Comparison of ENCODE assay signal across 27 cellular contexts in genomic region chr1:208291923-208292711, GRCh38. TPM values are rescaled to one million over a fixed set of nuclear protein-coding genes. Genes with fewer than 3 reads are reported as not detected.
DNase-seq lines count a peak whose midpoint lies in the region; ATAC-seq, FAIRE-seq and TF ChIP-seq lines count a peak whose summit lies in the region.
"Had no signal": no experiment of that assay in that cellular context is flagged by ENCODE, and none has a peak within 500 bp of the region (broad histone marks: within the 10 kb centered on the region; RNA-seq: fewer than 3 reads in every experiment).

No MANE protein-coding gene starts in this region.

- TF ChIP-seq EP300 in HepG2 (IDR thresholded peaks at IDR 0.05; ENCODE audit: low read depth in 2 of 2, low read length in 2 of 2) (no peak), HepG2 (CRISPR knock-in tag; IDR thresholded peaks at IDR 0.05; ENCODE audit: borderline replicate concordance) (no peak), tibial nerve (IDR thresholded peaks at IDR 0.05) (no peak)

- H3K4me3 Mint-ChIP-seq in activated T-helper 17 cell treated with anti-CD3 and anti-CD28 coated beads, Interleukin-2, amount 50 U/mL, for 72 hours = no peak overlapping the region
- H3K4me3 Mint-ChIP-seq: memory B cell; stimulated activated effector memory CD8-positive, alpha-beta T cell treated with anti-CD3 and anti-CD28 coated beads, Interleukin-12 subunit alpha, Interleukin-12 subunit beta, amount 100 ng/mL, for 72 hours had no signal

- H3K9me3 Mint-ChIP-seq in activated T-helper 17 cell treated with anti-CD3 and anti-CD28 coated beads, Interleukin-2, amount 50 U/mL, for 72 hours = no peaks in the 10 kb centered on the region
- H3K9me3 Mint-ChIP-seq: activated naive CD4-positive, alpha-beta T cell treated with anti-CD3 and anti-CD28 coated beads, Interleukin-2, amount 50 U/mL, for 72 hours; activated T-helper 2 cell treated with anti-CD3 and anti-CD28 coated beads, Interferon-gamma antibody, Interleukin-2, Interleukin-4, amounts not matched to agents 10 μg/mL and 5 μg/mL and 100 μg/mL, durations not matched to agents 14 hours and 24 hours and 36 hours; memory B cell; stimulated activated effector memory CD8-positive, alpha-beta T cell treated with anti-CD3 and anti-CD28 coated beads, Interleukin-12 subunit alpha, Interleukin-12 subunit beta, amount 100 ng/mL, for 72 hours had no signal

- H3K9me3 ChIP-seq in HepG2 (ENCODE audit: low read length) (no peaks in the 10 kb centered on the region), colonic mucosa (no peaks in the 10 kb centered on the region), tibial nerve (no peaks in the 10 kb centered on the region)
- H3K9me3 ChIP-seq: BLaER1, Caco-2, Peyer's patch, suprapubic skin had no signal

- H2AFZ ChIP-seq in HepG2 (ENCODE audit: low read length) = no peak overlapping the region

- no peak overlapping the region for H3K27ac Mint-ChIP-seq in activated T-helper 17 cell treated with anti-CD3 and anti-CD28 coated beads, Interleukin-2, amount 50 U/mL, for 72 hours
- H3K27ac Mint-ChIP-seq: activated naive CD4-positive, alpha-beta T cell treated with anti-CD3 and anti-CD28 coated beads, Interleukin-2, amount 50 U/mL, for 72 hours; activated T-helper 2 cell treated with anti-CD3 and anti-CD28 coated beads, Interferon-gamma antibody, Interleukin-2, Interleukin-4, amounts not matched to agents 10 μg/mL and 5 μg/mL and 100 μg/mL, durations not matched to agents 14 hours and 24 hours and 36 hours; memory B cell; stimulated activated effector memory CD8-positive, alpha-beta T cell treated with anti-CD3 and anti-CD28 coated beads, Interleukin-12 subunit alpha, Interleukin-12 subunit beta, amount 100 ng/mL, for 72 hours had no signal

- peaks cover 26% of the 10 kb centered on the region for H3K27me3 Mint-ChIP-seq in activated T-helper 17 cell treated with anti-CD3 and anti-CD28 coated beads, Interleukin-2, amount 50 U/mL, for 72 hours

- H3K4me3 ChIP-seq in HepG2 (replicated peaks in 1 of 3; ENCODE audit: insufficient read depth in 1 of 3, low read depth in 2 of 3, low read length in 3 of 3) = no peak overlapping the region
- H3K4me3 ChIP-seq in colonic mucosa = no peak overlapping the region
- no peak overlapping the region for H3K4me3 ChIP-seq in tibial nerve
- H3K4me3 ChIP-seq: BLaER1, Peyer's patch, suprapubic skin had no signal

- H3K4me1 Mint-ChIP-seq in activated T-helper 17 cell treated with anti-CD3 and anti-CD28 coated beads, Interleukin-2, amount 50 U/mL, for 72 hours = no peaks in the 10 kb centered on the region
- H3K4me1 Mint-ChIP-seq: memory B cell had no signal

- H3K36me3 ChIP-seq in HepG2 (replicated peaks in 1 of 2; ENCODE audit: control insufficient read depth in 1 of 2, insufficient read depth in 2 of 2, low read length in 2 of 2) (no peaks in the 10 kb centered on the region), colonic mucosa (no peaks in the 10 kb centered on the region), tibial nerve (no peaks in the 10 kb centered on the region)
- H3K36me3 ChIP-seq: BLaER1, Peyer's patch, suprapubic skin, WERI-Rb-1 had no signal

- TF ChIP-seq CTCF in HepG2 (CRISPR knock-in tag; IDR thresholded peaks at IDR 0.05) = no peak
- no peak for TF ChIP-seq CTCF in colonic mucosa (IDR thresholded peaks at IDR 0.05)
- TF ChIP-seq CTCF in tibial nerve (IDR thresholded peaks at IDR 0.05) = no peak
- TF ChIP-seq CTCF in GM20000 (IDR thresholded peaks at IDR 0.05; ENCODE audit: extremely low read depth, missing control alignments) = no peak

- H3K36me3 Mint-ChIP-seq in activated T-helper 17 cell treated with anti-CD3 and anti-CD28 coated beads, Interleukin-2, amount 50 U/mL, for 72 hours (ENCODE audit: low read depth) = no peaks in the 10 kb centered on the region
- H3K36me3 Mint-ChIP-seq: activated naive CD4-positive, alpha-beta T cell treated with anti-CD3 and anti-CD28 coated beads, Interleukin-2, amount 50 U/mL, for 72 hours; memory B cell; stimulated activated effector memory CD8-positive, alpha-beta T cell treated with anti-CD3 and anti-CD28 coated beads, Interleukin-12 subunit alpha, Interleukin-12 subunit beta, amount 100 ng/mL, for 72 hours had no signal

- BruUV-seq in HepG2 (replicated peaks; lab: Mats Ljungman, UMichigan) = no TSS peak

- CTCF ChIA-PET in HepG2 (lab: Yijun Ruan, JAX; ENCODE audit: low intra/inter-chr PET ratio, low total read pairs) = no interaction called here

- TF ChIP-seq POLR2A in HepG2 (IDR thresholded peaks at IDR 0.05; ENCODE audit: insufficient read depth in 1 of 2, low read depth in 2 of 2, low read length in 2 of 2) = no peak
- TF ChIP-seq POLR2A in tibial nerve (IDR thresholded peaks at IDR 0.05) = no peak

- no peak overlapping the region for H3K27ac ChIP-seq in HepG2 (ENCODE audit: extremely low read length, insufficient read depth, low read length)
- H3K27ac ChIP-seq in colonic mucosa = no peak overlapping the region
- no peak overlapping the region for H3K27ac ChIP-seq in tibial nerve
- H3K27ac ChIP-seq: BLaER1, Peyer's patch, suprapubic skin, WERI-Rb-1 had no signal

- DNase-seq in Ammon's horn (ENCODE audit: low spot score) (peak; percentile 12), NCI-H2171 (lab: John Stamatoyannopoulos, UW) (peak; percentile 31), amniotic epithelial cell (ENCODE audit: low read depth) (peak; percentile 4), HepG2 (ENCODE audit: low spot score) (no peak), colonic mucosa (no peak), tibial nerve (ENCODE audit: low spot score in 2 of 2) (no peak), GM20000 (ENCODE audit: low spot score) (no peak)
- DNase-seq: activated CD4-positive, alpha-beta T cell treated with anti-CD3 and anti-CD28 coated beads, Interleukin-2, amount 50 U/mL, for 1 hour; aorta; central memory CD4-positive, alpha-beta T cell; NCI-H1092 treated with DMSO at 0.1 percent for 48 hours; NCI-H2029 treated with DMSO at 0.1 percent for 48 hours; NCI-H510A; nucleus accumbens; Peyer's patch; WERI-Rb-1 had no signal

- POLR2A ChIA-PET in HepG2 (lab: Yijun Ruan, JAX) = no interaction called here

- ATAC-seq in HepG2 = peak; percentile 51
- ATAC-seq in activated T-helper 17 cell treated with anti-CD3 and anti-CD28 coated beads, Interleukin-2, amount 50 U/mL, for 72 hours (replicated peaks) = no peak
- ATAC-seq: activated naive CD4-positive, alpha-beta T cell treated with anti-CD3 and anti-CD28 coated beads, Interleukin-2, amount 50 U/mL, for 72 hours; stimulated activated effector memory CD8-positive, alpha-beta T cell treated with anti-CD3 and anti-CD28 coated beads, Interleukin-12 subunit alpha, Interleukin-12 subunit beta, amount 100 ng/mL, for 72 hours had no signal

- TF ChIP-seq RAD21 in HepG2 (CRISPR knock-in tag; IDR thresholded peaks at IDR 0.05) = no peak

- H3K4me1 ChIP-seq in HepG2 (ENCODE audit: insufficient read depth, low read length) (no peaks in the 10 kb centered on the region), colonic mucosa (no peaks in the 10 kb centered on the region), tibial nerve (no peaks in the 10 kb centered on the region)
- H3K4me1 ChIP-seq: BLaER1, Caco-2, Peyer's patch, suprapubic skin had no signal

- H3K79me2 ChIP-seq in HepG2 (ENCODE audit: insufficient read depth, low read length) = no peaks in the 10 kb centered on the region

- 23% methylated on average over 3 of the region's 4 CpGs for WGBS in HepG2 (ENCODE audit: low lambda C conversion rate)
- 61 to 72% methylated on average over 4 of the region's 4 CpGs for WGBS in tibial nerve, 2 donors

- no peaks in the 10 kb centered on the region for H4K20me1 ChIP-seq in HepG2 (ENCODE audit: insufficient read depth, low read length)
- H4K20me1 ChIP-seq: BLaER1 had no signal

- H3K9ac ChIP-seq in HepG2 (ENCODE audit: insufficient read depth, low read depth, low read length) (no peak overlapping the region), colonic mucosa (ENCODE audit: low read depth in 2 of 2, low read length in 2 of 2) (no peak overlapping the region)
- H3K9ac ChIP-seq: BLaER1 had no signal

- no peak overlapping the region for H3K4me2 ChIP-seq in HepG2 (ENCODE audit: low read depth, low read length)
- H3K4me2 ChIP-seq: BLaER1 had no signal

- intact Hi-C loops in HepG2 (cut with micrococcal nuclease; ENCODE audit: unreplicated experiment) (no loop called here), colonic mucosa (cut with DNase I) (no loop called here)

- no peak for FAIRE-seq in HepG2 (lab: Jason Lieb, UNC)
- FAIRE-seq: endothelial cell of umbilical vein, GM12891, urothelium cell line had no signal

- H3K27me3 ChIP-seq in HepG2 (ENCODE audit: control insufficient read depth in 1 of 2, insufficient read depth in 2 of 2, low read length in 2 of 2) (no peaks in the 10 kb centered on the region; a peak in 1 of 5 replicates), colonic mucosa (no peaks in the 10 kb centered on the region), tibial nerve (peaks cover 0 to 8% of the 10 kb centered on the region in 2 donors)
- H3K27me3 ChIP-seq: BLaER1, Peyer's patch had no signal

- in situ Hi-C loops in HepG2 (cut with HindIII; ENCODE audit: extremely low pct_ligation_motif_present, low pct_unique_long_range_greater_than_20kb) = no loop called here

RNA-seq across cellular contexts. Expression of gene PLXNA2, which starts 47.9 kb away (rescaled TPM):
- total RNA-seq in HepG2 (2016; rRNA removed; fragmentation: Illumina TruSeq; extraction: Trizol) (0.24 and 1.1 TPM in 2 replicates), colonic mucosa (10 to 100 TPM; 46.1 to 81.6 TPM), tibial nerve (10 to 100 TPM; 17.2 to 29.7 (median 24.6) TPM)
- total RNA-seq in HepG2 (2016; cell fraction: cytosol; rRNA removed; fragmentation: Illumina TruSeq; extraction: Trizol; ENCODE audit: low read depth) = under 0.01 and 0.18 TPM in 2 replicates
- total RNA-seq in HepG2 (2016; cell fraction: insoluble cytoplasmic fraction; rRNA removed; fragmentation: Illumina TruSeq; extraction: Trizol) = 0.22 and 0.71 TPM in 2 replicates
- 0.28 and 0.49 TPM in 2 replicates for total RNA-seq in HepG2 (2016; cell fraction: membrane; rRNA removed; fragmentation: Illumina TruSeq; extraction: Trizol)
- total RNA-seq in HepG2 (2016; cell fraction: nucleus; rRNA removed; fragmentation: Illumina TruSeq; extraction: Trizol) = 1.5 and 1.9 TPM in 2 replicates
- 2.1 TPM in 2 replicates for polyA plus RNA-seq in HepG2 (2011; rRNA removed)
- 0.59 and 1.1 TPM in 2 replicates for polyA plus RNA-seq in HepG2 (2011; cell fraction: cytosol; rRNA removed)
- 8.7 and 12.0 TPM in 2 replicates for polyA plus RNA-seq in HepG2 (2011; cell fraction: nucleus; rRNA removed)
- 1.0 and 1.7 TPM in 2 replicates for polyA plus RNA-seq in HepG2 (2012)
- polyA plus RNA-seq in HepG2 (2016; cell fraction: cytosol; fragmentation: Illumina TruSeq; extraction: Trizol; ENCODE audit: low read depth) = 0.03 and 0.07 TPM in 2 replicates
- 0.33 and 0.36 TPM in 2 replicates for polyA plus RNA-seq in HepG2 (2016; cell fraction: insoluble cytoplasmic fraction; fragmentation: Illumina TruSeq; extraction: Trizol; ENCODE audit: low read depth)
- polyA plus RNA-seq in HepG2 (2016; cell fraction: membrane; fragmentation: Illumina TruSeq; extraction: Trizol; ENCODE audit: low read depth) = 0.17 and 0.33 TPM in 2 replicates
- 3.2 and 3.4 TPM in 2 replicates for polyA plus RNA-seq in HepG2 (2016; cell fraction: nucleus; fragmentation: Illumina TruSeq; extraction: Trizol; ENCODE audit: insufficient read depth, low read depth)
- polyA minus RNA-seq in HepG2 (2011; rRNA and poly(A)+ RNA removed; ENCODE audit: low replicate concordance) = 6.7 and 14.5 TPM in 2 replicates
- 1.8 and 3.3 TPM in 2 replicates for polyA minus RNA-seq in HepG2 (2011; cell fraction: cytosol; rRNA and poly(A)+ RNA removed)
- 7.1 and 8.1 TPM in 2 replicates for polyA minus RNA-seq in HepG2 (2011; cell fraction: nucleus; rRNA and poly(A)+ RNA removed)
- total RNA-seq in activated T-helper 17 cell treated with anti-CD3 and anti-CD28 coated beads, Interleukin-2, amount 50 U/mL, for 72 hours = under 1 TPM in 1 of 2 donors, not detected in 1; 0.09 TPM

Comparison
In these comparisons a context has a peak if more than half of its experiments do, and no peak if none do; other contexts are left out.
1. DNase-seq: peak in Ammon's horn (single experiment), NCI-H2171 (single experiment) and amniotic epithelial cell (single experiment); none in HepG2 (single experiment), colonic mucosa (single experiment), tibial nerve (0 of 2) and GM20000 (single experiment).
2. RNA of gene PLXNA2, which starts 47.9 kb away (total RNA-seq): 46.1 to 81.6 TPM in colonic mucosa and 17.2 to 29.7 TPM in tibial nerve; under 0.01 to 1.9 TPM in HepG2 and 0.09 TPM in activated T-helper 17 cell treated with anti-CD3 and anti-CD28 coated beads, Interleukin-2, amount 50 U/mL, for 72 hours; every median in the first group is over 4 times any median in the second.